Comparison of ENCODE assay signal across 26 cellular contexts in the genomic region with DNA sequence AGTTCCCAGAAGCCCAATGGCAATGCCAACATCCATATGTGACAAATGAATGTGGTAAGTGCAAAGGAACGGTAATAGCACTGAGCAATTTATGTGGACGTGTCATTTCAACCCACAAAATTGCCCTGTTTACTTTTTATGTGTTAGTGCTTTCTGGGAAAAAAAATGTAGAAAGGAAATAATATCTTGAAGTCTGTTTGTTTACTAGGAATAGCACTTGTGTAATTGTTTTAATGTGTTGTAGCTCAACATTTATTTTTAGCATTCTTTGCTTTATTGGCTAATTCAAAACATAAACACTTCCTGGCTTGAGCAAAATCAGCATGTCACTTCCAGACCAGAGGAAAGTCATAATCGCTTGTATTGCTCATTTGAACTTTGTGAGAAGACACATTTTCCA.
DNase-seq lines count a peak whose midpoint lies in the region; TF ChIP-seq lines count a peak whose summit lies in the region.
"Had no signal": no experiment of that assay in that cellular context is flagged by ENCODE, and none has a peak within 500 bp of the region (broad histone marks: within the 10 kb centered on the region; RNA-seq: fewer than 3 reads in every experiment).

No MANE protein-coding gene starts in this region.

- no CpG with 5 or more reads among the region's 3 CpGs for WGBS in H9 (ENCODE audit: extremely low coverage, insufficient read length, low lambda C conversion rate)

- no peak overlapping the region for H3K9ac ChIP-seq in fibroblast of lung (ENCODE audit: insufficient read depth, low read length)
- no peak overlapping the region for H3K9ac ChIP-seq in H9 (ENCODE audit: extremely low read depth, insufficient read length, low read length)
- H3K9ac ChIP-seq: BLaER1 treated with 17β-estradiol and CSF1 and Interleukin-3, amounts not matched to agents 10 nM and 100 nM had no signal

- no peaks in the 10 kb centered on the region for H3K36me3 Mint-ChIP-seq in MCF 10A (ENCODE audit: insufficient read depth, unreplicated experiment)
- H3K36me3 Mint-ChIP-seq in H9 (ENCODE audit: insufficient read depth in 1 of 3, low read depth in 3 of 3) = no peaks in the 10 kb centered on the region; a peak in 1 of 7 replicates
- H3K36me3 Mint-ChIP-seq: stimulated activated memory B cell treated with anti-CD40 and anti-IgM and Interleukin-4, amounts not matched to agents 10 μg/mL and 1 μg/mL and 100 μg/mL, for 72 hours had no signal

- H3K4ac ChIP-seq in H9 (ENCODE audit: low read depth, low read length) = no peak overlapping the region

- CTCF ChIA-PET in MCF 10A (lab: Yijun Ruan, JAX) = no interaction called here
- CTCF ChIA-PET in PC-9 (lab: Charles Lee) = no interaction called here

- no peak overlapping the region for H3K56ac ChIP-seq in H9 (ENCODE audit: insufficient read length, low read depth, low read length)

- no peak overlapping the region for H4K8ac ChIP-seq in H9 (replicated peaks; ENCODE audit: insufficient read length, low read depth, low read length)

- H4K91ac ChIP-seq in H9 (ENCODE audit: insufficient read length, low read depth, low read length) = no peak overlapping the region

- H3K27me3 Mint-ChIP-seq in MCF 10A (ENCODE audit: insufficient read depth, unreplicated experiment) = no peaks in the 10 kb centered on the region
- no peaks in the 10 kb centered on the region for H3K27me3 Mint-ChIP-seq in H9 (ENCODE audit: low read depth)
- H3K27me3 Mint-ChIP-seq: activated CD4-positive, alpha-beta T cell treated with anti-CD3 and anti-CD28 coated beads, Interleukin-2, amount 10 ng/mL, durations not matched to agents 24 days and 14 days; stimulated activated memory B cell treated with anti-CD40 and anti-IgM and Interleukin-4, amounts not matched to agents 10 μg/mL and 1 μg/mL and 100 μg/mL, for 72 hours; T-helper 17 cell had no signal

- no peak overlapping the region for H3K4me2 ChIP-seq in PC-9
- no peak overlapping the region for H3K4me2 ChIP-seq in fibroblast of lung (ENCODE audit: extremely low read depth, insufficient read depth, low read length)
- H3K4me2 ChIP-seq in H9 (ENCODE audit: insufficient read depth, insufficient read length, low read length) = no peak overlapping the region
- H3K4me2 ChIP-seq: BLaER1 treated with 17β-estradiol and CSF1 and Interleukin-3, amounts not matched to agents 10 nM and 100 nM had no signal

- peak; percentile 55 for DNase-seq in MCF 10A (ENCODE audit: unreplicated experiment)
- no peak for DNase-seq in breast epithelium (ENCODE audit: low spot score in 2 of 2)
- no peak for DNase-seq in PC-9
- DNase-seq in fibroblast of lung (ENCODE audit: low read depth in 2 of 2) = peak; percentile 33 to 65
- no peak for DNase-seq in NOMO-1 treated with DMSO at 0.1 percent for 48 hours (lab: John Stamatoyannopoulos, UW; ENCODE audit: unreplicated experiment)
- no peak for DNase-seq in H9
- DNase-seq in NOMO-1 treated with dmso at 0.1 percent for 144 hours (lab: John Stamatoyannopoulos, UW; ENCODE audit: unreplicated experiment) = no peak
- no peak for DNase-seq in NCI-H526 (lab: John Stamatoyannopoulos, UW)
- DNase-seq: 8988T; activated CD4-positive, alpha-beta T cell treated with anti-CD3 and anti-CD28 coated beads, Interleukin-2, amount 10 ng/mL, durations not matched to agents 24 days and 14 days; activated naive CD4-positive, alpha-beta T cell treated with anti-CD3 and anti-CD28 coated beads for 36 hours; activated T-cell treated with anti-CD3 and anti-CD28 coated beads, Interleukin-2, amount 50 U/mL, for 72 hours; anterior cingulate cortex; central memory CD4-positive, alpha-beta T cell; kidney glomerular epithelial cell; NCI-H1694 treated with DMSO at 0.1 percent for 48 hours; NCI-H774; OCI-M1; psoas muscle; SIG-M5; stimulated activated CD4-positive, alpha-beta T cell treated with anti-CD3 and anti-CD28 coated beads, Interleukin-1b, Interleukin-23, amount 100 ng/mL, for 48 hours; T-helper 17 cell; testis had no signal

- no peak overlapping the region for H2BK120ac ChIP-seq in H9 (ENCODE audit: low read depth, low read length, poor library complexity, severe bottlenecking)

- no peak overlapping the region for H2BK12ac ChIP-seq in H9 (ENCODE audit: insufficient read length, low read depth, low read length)

- H3K18ac ChIP-seq in H9 (ENCODE audit: insufficient read length, low read depth, low read length) = no peak overlapping the region

- H3K9me3 ChIP-seq in breast epithelium (no peaks in the 10 kb centered on the region), PC-9 (ENCODE audit: insufficient read depth, low read depth) (no peaks in the 10 kb centered on the region; the same call in 1 of the 2 replicates), fibroblast of lung (ENCODE audit: control insufficient read depth, insufficient read depth, low read depth, low read length) (no peaks in the 10 kb centered on the region), H9 (ENCODE audit: control insufficient read depth, low read depth, low read length) (no peaks in the 10 kb centered on the region)
- H3K9me3 ChIP-seq: BLaER1 treated with 17β-estradiol and CSF1 and Interleukin-3, amounts not matched to agents 10 nM and 100 nM; psoas muscle; testis had no signal

- H3K27ac Mint-ChIP-seq in MCF 10A (ENCODE audit: low read depth, unreplicated experiment) (peak overlapping the region; percentile 15), H9 (no peak overlapping the region)
- H3K27ac Mint-ChIP-seq: activated CD4-positive, alpha-beta T cell treated with anti-CD3 and anti-CD28 coated beads, Interleukin-2, amount 10 ng/mL, durations not matched to agents 24 days and 14 days; activated naive CD4-positive, alpha-beta T cell treated with anti-CD3 and anti-CD28 coated beads for 36 hours; activated T-cell treated with anti-CD3 and anti-CD28 coated beads, Interleukin-2, amount 50 U/mL, for 72 hours; stimulated activated memory B cell treated with anti-CD40 and anti-IgM and Interleukin-4, amounts not matched to agents 10 μg/mL and 1 μg/mL and 100 μg/mL, for 72 hours; T-helper 17 cell had no signal

- H2AFZ ChIP-seq in PC-9 (peak overlapping the region; percentile 53; the same call in 1 of the 2 replicates), fibroblast of lung (ENCODE audit: low read length) (no peak overlapping the region), H9 (ENCODE audit: low read length) (no peak overlapping the region)

- no peaks in the 10 kb centered on the region for H3K36me3 ChIP-seq in breast epithelium
- H3K36me3 ChIP-seq in PC-9 (ENCODE audit: low read depth) = no peaks in the 10 kb centered on the region
- no peaks in the 10 kb centered on the region for H3K36me3 ChIP-seq in fibroblast of lung (ENCODE audit: control insufficient read depth, insufficient read depth, low read length)
- H3K36me3 ChIP-seq: BLaER1 treated with 17β-estradiol and CSF1 and Interleukin-3, amounts not matched to agents 10 nM and 100 nM had no signal

- no peak overlapping the region for H2AK5ac ChIP-seq in H9 (ENCODE audit: insufficient read length, low read length)

- H3K14ac ChIP-seq in H9 (ENCODE audit: insufficient read depth, low read length) = no peak overlapping the region

- no peaks in the 10 kb centered on the region for H3K79me1 ChIP-seq in H9 (ENCODE audit: insufficient read depth, low read depth, low read length, poor library complexity, severe bottlenecking)

- no peak overlapping the region for H4K5ac ChIP-seq in H9 (ENCODE audit: insufficient read length, low read depth, low read length)

- TF ChIP-seq CTCF in MCF 10A (IDR thresholded peaks at IDR 0.05; ENCODE audit: unreplicated experiment) (no peak), breast epithelium (IDR thresholded peaks at IDR 0.05) (no peak), PC-9 (conservative IDR thresholded peaks at IDR 0.05) (no peak), fibroblast of lung (conservative IDR thresholded peaks at IDR 0.05 in 1 of 2, IDR thresholded peaks at IDR 0.05 in 1 of 2; ENCODE audit: low read depth in 1 of 2, low read length in 2 of 2) (no peak), H9 (conservative IDR thresholded peaks at IDR 0.05) (no peak)

- no peak for TF ChIP-seq POLR2A in breast epithelium (IDR thresholded peaks at IDR 0.05)

- H3K4me3 ChIP-seq in breast epithelium (no peak overlapping the region), PC-9 (no peak overlapping the region), fibroblast of lung (replicated peaks in 1 of 4; ENCODE audit: control extremely low read depth in 1 of 4, insufficient read depth in 1 of 4, low read depth in 3 of 4, low read length in 4 of 4) (no peak overlapping the region)
- H3K4me3 ChIP-seq: BLaER1 treated with 17β-estradiol and CSF1 and Interleukin-3, amounts not matched to agents 10 nM and 100 nM; psoas muscle; testis had no signal

- H3T11ph ChIP-seq in H9 (ENCODE audit: low read length) = no peak overlapping the region

- H2BK15ac ChIP-seq in H9 (ENCODE audit: low read depth, low read length) = no peak overlapping the region

- H3K9me2 ChIP-seq in PC-9 (ENCODE audit: insufficient read depth) = no peaks in the 10 kb centered on the region

- no peak overlapping the region for H2BK20ac ChIP-seq in H9 (ENCODE audit: low read depth, low read length, poor library complexity, severe bottlenecking)

- no peak overlapping the region for H2BK5ac ChIP-seq in H9 (ENCODE audit: insufficient read length, low read length)

- intact Hi-C loops in MCF 10A (cut with micrococcal nuclease) = no loop called here
- intact Hi-C loops in breast epithelium (cut with DNase I; ENCODE audit: low total_unique reads) = no loop called here
- intact Hi-C loops in PC-9 (cut with micrococcal nuclease; ENCODE audit: unreplicated experiment) = loop anchor here (1.0 kb wide), 1 partner anchor 36 kb away; no protein-coding TSS in a partner anchor

- H3K4me1 Mint-ChIP-seq in MCF 10A (ENCODE audit: insufficient read depth, unreplicated experiment) (peaks cover 23% of the 10 kb centered on the region), H9 (no peaks in the 10 kb centered on the region)
- H3K4me1 Mint-ChIP-seq: activated CD4-positive, alpha-beta T cell treated with anti-CD3 and anti-CD28 coated beads, Interleukin-2, amount 10 ng/mL, durations not matched to agents 24 days and 14 days; stimulated activated memory B cell treated with anti-CD40 and anti-IgM and Interleukin-4, amounts not matched to agents 10 μg/mL and 1 μg/mL and 100 μg/mL, for 72 hours; T-helper 17 cell had no signal

- H3F3A ChIP-seq in PC-9 (ENCODE audit: insufficient read depth, low read depth) = no peaks in the 10 kb centered on the region

- H3K4me1 ChIP-seq in breast epithelium (no peaks in the 10 kb centered on the region), PC-9 (replicated peaks; ENCODE audit: insufficient read depth) (no peaks in the 10 kb centered on the region), fibroblast of lung (ENCODE audit: control insufficient read depth, extremely low read depth, insufficient read depth, low read length) (peaks cover 2% of the 10 kb centered on the region), H9 (ENCODE audit: insufficient read depth, low read length) (no peaks in the 10 kb centered on the region)
- H3K4me1 ChIP-seq: BLaER1 treated with 17β-estradiol and CSF1 and Interleukin-3, amounts not matched to agents 10 nM and 100 nM; psoas muscle; testis had no signal

- H3K27me3 ChIP-seq in breast epithelium (no peaks in the 10 kb centered on the region), PC-9 (ENCODE audit: insufficient read depth, low read depth) (no peaks in the 10 kb centered on the region), fibroblast of lung (ENCODE audit: control insufficient read depth, insufficient read depth, low read length) (no peaks in the 10 kb centered on the region), H9 (ENCODE audit: insufficient read depth, low read length) (no peaks in the 10 kb centered on the region)
- H3K27me3 ChIP-seq: BLaER1 treated with 17β-estradiol and CSF1 and Interleukin-3, amounts not matched to agents 10 nM and 100 nM; testis had no signal

- H3K79me2 ChIP-seq in PC-9 (ENCODE audit: low read depth) (no peaks in the 10 kb centered on the region), fibroblast of lung (ENCODE audit: control insufficient read depth, insufficient read depth, low read length) (no peaks in the 10 kb centered on the region), H9 (ENCODE audit: insufficient read depth, low read length) (no peaks in the 10 kb centered on the region)

- no peak overlapping the region for H3K4me3 Mint-ChIP-seq in MCF 10A (ENCODE audit: unreplicated experiment)
- H3K4me3 Mint-ChIP-seq in H9 = no peak overlapping the region
- H3K4me3 Mint-ChIP-seq: activated CD4-positive, alpha-beta T cell treated with anti-CD3 and anti-CD28 coated beads, Interleukin-2, amount 10 ng/mL, durations not matched to agents 24 days and 14 days; activated naive CD4-positive, alpha-beta T cell treated with anti-CD3 and anti-CD28 coated beads for 36 hours; activated T-cell treated with anti-CD3 and anti-CD28 coated beads, Interleukin-2, amount 50 U/mL, for 72 hours; stimulated activated memory B cell treated with anti-CD40 and anti-IgM and Interleukin-4, amounts not matched to agents 10 μg/mL and 1 μg/mL and 100 μg/mL, for 72 hours; T-helper 17 cell had no signal

- H3K9me3 Mint-ChIP-seq in MCF 10A (ENCODE audit: unreplicated experiment) (no peaks in the 10 kb centered on the region), H9 (peaks cover 0 to 2% of the 10 kb centered on the region in 2 experiments; a peak in 2 of 5 replicates)
- H3K9me3 Mint-ChIP-seq: activated CD4-positive, alpha-beta T cell treated with anti-CD3 and anti-CD28 coated beads, Interleukin-2, amount 10 ng/mL, durations not matched to agents 24 days and 14 days; activated naive CD4-positive, alpha-beta T cell treated with anti-CD3 and anti-CD28 coated beads for 36 hours; activated T-cell treated with anti-CD3 and anti-CD28 coated beads, Interleukin-2, amount 50 U/mL, for 72 hours; stimulated activated memory B cell treated with anti-CD40 and anti-IgM and Interleukin-4, amounts not matched to agents 10 μg/mL and 1 μg/mL and 100 μg/mL, for 72 hours had no signal

- H3K27ac ChIP-seq in breast epithelium (peak overlapping the region in 1 of 2 donors; percentile 12), PC-9 (no peak overlapping the region), fibroblast of lung (ENCODE audit: insufficient read depth, low read length) (no peak overlapping the region), H9 (ENCODE audit: insufficient read length, low read depth, low read length) (no peak overlapping the region)
- H3K27ac ChIP-seq: BLaER1 treated with 17β-estradiol and CSF1 and Interleukin-3, amounts not matched to agents 10 nM and 100 nM; psoas muscle; testis; VCaP had no signal

- POLR2A ChIA-PET in MCF 10A (lab: Yijun Ruan, JAX) (no interaction called here), PC-9 (lab: Charles Lee; ENCODE audit: unreplicated experiment) (no interaction called here)

- H4K20me1 ChIP-seq in PC-9 (ENCODE audit: insufficient read depth) = no peaks in the 10 kb centered on the region
- H4K20me1 ChIP-seq in fibroblast of lung (ENCODE audit: control insufficient read depth, extremely low read depth, insufficient read depth, low read length) = no peaks in the 10 kb centered on the region
- no peaks in the 10 kb centered on the region for H4K20me1 ChIP-seq in H9 (ENCODE audit: control insufficient read depth, insufficient read depth, insufficient read length)
- H4K20me1 ChIP-seq: BLaER1 treated with 17β-estradiol and CSF1 and Interleukin-3, amounts not matched to agents 10 nM and 100 nM had no signal

- no peak overlapping the region for H3K23ac ChIP-seq in H9 (ENCODE audit: insufficient read length, low read depth, low read length)

- BruUV-seq in MCF 10A (replicated peaks; lab: Mats Ljungman, UMichigan) = no TSS peak
- no TSS peak for BruUV-seq in PC-9 (replicated peaks; lab: Mats Ljungman, UMichigan)

- no peaks in the 10 kb centered on the region for H3K23me2 ChIP-seq in H9 (ENCODE audit: insufficient read length, low read depth, low read length, poor library complexity, severe bottlenecking)

Comparison
In these comparisons a context has a peak if more than half of its experiments do, and no peak if none do; other contexts are left out.
1. DNase-seq: peak in MCF 10A (single experiment) and fibroblast of lung (2 of 2); none in breast epithelium (0 of 2), PC-9 (0 of 2), NOMO-1 treated with DMSO at 0.1 percent for 48 hours (single experiment), H9 (single experiment), NOMO-1 treated with dmso at 0.1 percent for 144 hours (single experiment) and NCI-H526 (0 of 2).